1 cellular context compared by ENCODE assay signal in genomic region chr19:46513461-46514236, GRCh38.
TF ChIP-seq lines count a peak whose summit lies in the region.

No MANE protein-coding gene starts in this region.

TF ChIP-seq in K562, 482 proteins besides CTCF, POLR2A, EP300 and RAD21 (continued from another document and continues in another):
- no peak for TF ChIP-seq ZBTB33 (CRISPR knock-in tag; IDR thresholded peaks at IDR 0.05)
- TF ChIP-seq FOXK2 (conservative IDR thresholded peaks at IDR 0.05 in 1 of 2, IDR thresholded peaks at IDR 0.05 in 1 of 2; ENCODE audit: low read depth in 2 of 2) = 0 out of 4 replicates have a peak, but pooled peaks of 1 of the 2 experiments have one; percentile 33
- no peak for TF ChIP-seq FOXM1 (IDR thresholded peaks at IDR 0.05; ENCODE audit: low read depth)
- no peak for TF ChIP-seq FOXM1 (CRISPR knock-in tag; IDR thresholded peaks at IDR 0.05; ENCODE audit: low read depth)
- no peak for TF ChIP-seq HDAC3 (IDR thresholded peaks at IDR 0.05; ENCODE audit: borderline replicate concordance, partially characterized antibody)
- TF ChIP-seq BRF1 (IDR thresholded peaks at IDR 0.05; ENCODE audit: borderline replicate concordance, extremely low read depth, insufficient read length) = no peak
- peak; percentile 63; the same call in 1 of the 2 replicates for TF ChIP-seq ARID2 (IDR thresholded peaks at IDR 0.05)
- no peak for TF ChIP-seq HDAC6 (IDR thresholded peaks at IDR 0.05; ENCODE audit: low read depth, low read length)
- no peak for TF ChIP-seq ATF7 (IDR thresholded peaks at IDR 0.05)
- no peak for TF ChIP-seq OTX1 (CRISPR knock-in tag; IDR thresholded peaks at IDR 0.05)
- no peak for TF ChIP-seq ZBTB49 (CRISPR knock-in tag; IDR thresholded peaks at IDR 0.05; ENCODE audit: borderline replicate concordance)
- TF ChIP-seq KDM1A (IDR thresholded peaks at IDR 0.05) = peak; percentile 92 to 96
- TF ChIP-seq FIP1L1 (IDR thresholded peaks at IDR 0.05; ENCODE audit: low read depth, low read length, poor library complexity, severe bottlenecking) = peak; percentile 30
- 0 out of 2 replicates have a peak, but pooled peaks have one; percentile 42 for TF ChIP-seq MTA3 (IDR thresholded peaks at IDR 0.05; ENCODE audit: borderline replicate concordance)
- peak; percentile 29; the same call in 1 of the 2 replicates for TF ChIP-seq ZBTB7A (IDR thresholded peaks at IDR 0.05; ENCODE audit: borderline replicate concordance, control insufficient read depth, low read depth, low read length)
- no peak for TF ChIP-seq NCOA4 (IDR thresholded peaks at IDR 0.05; ENCODE audit: partially characterized antibody)
- no peak for TF ChIP-seq ATF1 (CRISPR knock-in tag; IDR thresholded peaks at IDR 0.05)
- 0 out of 2 replicates have a peak, but pooled peaks have one; percentile 13 for TF ChIP-seq ATF1 (tag; IDR thresholded peaks at IDR 0.05)
- no peak for TF ChIP-seq CREB1 (IDR thresholded peaks at IDR 0.05)
- 0 out of 2 replicates have a peak, but pooled peaks have one; percentile 40 for TF ChIP-seq CREB1 (CRISPR knock-in tag; IDR thresholded peaks at IDR 0.05)
- no peak for TF ChIP-seq TBL1XR1 (IDR thresholded peaks at IDR 0.05; ENCODE audit: low read length in 2 of 2)
- TF ChIP-seq CUX1 (CRISPR knock-in tag; IDR thresholded peaks at IDR 0.05) = no peak
- TF ChIP-seq TEAD2 (tag; IDR thresholded peaks at IDR 0.05) = no peak
- no peak for TF ChIP-seq ZNF507 (tag; conservative IDR thresholded peaks at IDR 0.05)
- no peak for TF ChIP-seq TCF15 (CRISPR knock-in tag; IDR thresholded peaks at IDR 0.05)
- TF ChIP-seq HDAC2 (IDR thresholded peaks at IDR 0.05) = peak; percentile 97
- no peak for TF ChIP-seq HMG20B (CRISPR knock-in tag; IDR thresholded peaks at IDR 0.05)
- no peak for TF ChIP-seq ZNF407 (IDR thresholded peaks at IDR 0.05; ENCODE audit: low read depth)
- TF ChIP-seq ETV6 (IDR thresholded peaks at IDR 0.05; ENCODE audit: borderline replicate concordance in 1 of 2, low read depth in 2 of 2, low read length in 1 of 2) = no peak
- no peak for TF ChIP-seq ETV6 (CRISPR knock-in tag; IDR thresholded peaks at IDR 0.05; ENCODE audit: borderline replicate concordance)
- TF ChIP-seq ZBTB34 (CRISPR knock-in tag; IDR thresholded peaks at IDR 0.05) = no peak
- no peak for TF ChIP-seq POU5F1 (IDR thresholded peaks at IDR 0.05; ENCODE audit: borderline replicate concordance, low read depth, low read length, partially characterized antibody)
- no peak for TF ChIP-seq LEF1 (IDR thresholded peaks at IDR 0.05)
- no peak for TF ChIP-seq ZBTB9 (CRISPR knock-in tag; IDR thresholded peaks at IDR 0.05)
- TF ChIP-seq PTRF (tag; IDR thresholded peaks at IDR 0.05) = no peak
- no peak for TF ChIP-seq BRD9 (IDR thresholded peaks at IDR 0.05; ENCODE audit: low read depth, partially characterized antibody)
- no peak for TF ChIP-seq ZNF395 (CRISPR knock-in tag; IDR thresholded peaks at IDR 0.05)
